ENCODE assay signal across 10 cellular contexts in genomic region chr10:10831085-10831484, GRCh38.
DNase-seq lines count a peak whose midpoint lies in the region; ATAC-seq and TF ChIP-seq lines count a peak whose summit lies in the region.
"Had no signal": no experiment of that assay in that cellular context is flagged by ENCODE, and none has a peak within 500 bp of the region (broad histone marks: within the 10 kb centered on the region; RNA-seq: fewer than 3 reads in every experiment).

No MANE protein-coding gene starts in this region.

- H3K9me3 ChIP-seq in IMR-90 (ENCODE audit: control insufficient read depth, insufficient read depth, low read length) (no peaks in the 10 kb centered on the region), lower lobe of right lung (no peaks in the 10 kb centered on the region), tibial artery (no peaks in the 10 kb centered on the region)
- H3K9me3 ChIP-seq: right lobe of liver had no signal

- CTCF ChIA-PET in IMR-90 (lab: Yijun Ruan, JAX), result no interaction called here

- peak overlapping the region; percentile 84 for H2AK9ac ChIP-seq in IMR-90 (replicated peaks; ENCODE audit: low read depth, low read length, poor library complexity)

- no peak overlapping the region for H3K9ac ChIP-seq in IMR-90 (ENCODE audit: low read depth, low read length)

- H3K36me3 ChIP-seq in IMR-90 (ENCODE audit: control insufficient read depth, insufficient read depth, low read length) (no peaks in the 10 kb centered on the region), lower lobe of right lung (no peaks in the 10 kb centered on the region), tibial artery (no peaks in the 10 kb centered on the region)
- H3K36me3 ChIP-seq: right lobe of liver had no signal

- peaks cover 7% of the 10 kb centered on the region for H3K9me1 ChIP-seq in IMR-90 (ENCODE audit: insufficient read depth, low read length)

- no CpG with 5 or more reads among the region's 8 CpGs for WGBS in IMR-90 (ENCODE audit: extremely low coverage in 2 of 2, insufficient read length in 1 of 2), 2 experiments

- no peak for TF ChIP-seq POLR2A in IMR-90 (IDR thresholded peaks at IDR 0.05; ENCODE audit: low read depth, low read length)

- H4K8ac ChIP-seq in IMR-90 (ENCODE audit: low read depth in 2 of 2, low read length in 2 of 2), result peak overlapping the region; percentile 8 to 79; a peak in 3 of 4 replicates

- BruUV-seq in IMR-90 (replicated peaks; lab: Mats Ljungman, UMichigan), result no TSS peak

- no peak overlapping the region for H3K4me3 ChIP-seq in IMR-90 (ENCODE audit: insufficient read depth, low read depth, low read length)
- H3K4me3 ChIP-seq in lower lobe of right lung, result no peak overlapping the region
- peak overlapping the region in 1 of 2 donors; percentile 12 for H3K4me3 ChIP-seq in tibial artery
- H3K4me3 ChIP-seq: right lobe of liver had no signal

- TF ChIP-seq CTCF in IMR-90 (conservative IDR thresholded peaks at IDR 0.05; ENCODE audit: low read depth, low read length) (no peak), lower lobe of right lung (IDR thresholded peaks at IDR 0.05) (no peak), tibial artery (IDR thresholded peaks at IDR 0.05) (no peak)

- peak overlapping the region; percentile 55 for H3K27ac ChIP-seq in IMR-90 (ENCODE audit: insufficient read depth, low read length)
- peak overlapping the region; percentile 87 for H3K27ac ChIP-seq in lower lobe of right lung
- peak overlapping the region; percentile 83 to 87 for H3K27ac ChIP-seq in tibial artery
- H3K27ac ChIP-seq: right lobe of liver had no signal

- H2AK5ac ChIP-seq in IMR-90 (ENCODE audit: low read depth, low read length), result peak overlapping the region; percentile 29

- H3K4me1 ChIP-seq in IMR-90 (ENCODE audit: control insufficient read depth, insufficient read depth, low read length) (peaks cover 9% of the 10 kb centered on the region), lower lobe of right lung (peaks cover 15% of the 10 kb centered on the region), tibial artery (peaks cover 0 to 32% (median 7%) of the 10 kb centered on the region in 4 donors)
- H3K4me1 ChIP-seq: right lobe of liver had no signal

- no peaks in the 10 kb centered on the region for H4K20me1 ChIP-seq in IMR-90 (ENCODE audit: insufficient read depth, low read length)

- H3K4me2 ChIP-seq in IMR-90 (ENCODE audit: low read depth, low read length), result peak overlapping the region; percentile 18; the same call in 1 of the 2 replicates

- H2BK15ac ChIP-seq in IMR-90 (ENCODE audit: low read depth, low read length), result peak overlapping the region; percentile 29; the same call in 2 of the 3 replicates

- no peaks in the 10 kb centered on the region for H3K79me1 ChIP-seq in IMR-90 (ENCODE audit: low read depth in 1 of 2, low read length in 2 of 2)

- peak overlapping the region; percentile 21; the same call in 1 of the 2 replicates for H2BK120ac ChIP-seq in IMR-90 (ENCODE audit: low read depth, low read length)

- in situ Hi-C loops in IMR-90 (cut with MboI; ENCODE audit: low sequenced_read_pairs), result no loop called here

- peak; percentile 35 for TF ChIP-seq RAD21 in IMR-90 (IDR thresholded peaks at IDR 0.05; ENCODE audit: low read length)

- peak overlapping the region; percentile 59 for H3K4ac ChIP-seq in IMR-90 (ENCODE audit: low read depth, low read length)

- peak overlapping the region; percentile 84 for H2AFZ ChIP-seq in IMR-90 (replicated peaks; ENCODE audit: low read length, poor library complexity)

- peak overlapping the region; percentile 26 for H3K18ac ChIP-seq in IMR-90 (ENCODE audit: low read depth, low read length)

- dilution Hi-C loops in IMR-90 (cut with HindIII; ENCODE audit: low sequenced_read_pairs, unreplicated experiment), result no loop called here

- peak overlapping the region; percentile 97 for H2BK5ac ChIP-seq in IMR-90 (ENCODE audit: low read depth, low read length, poor library complexity, severe bottlenecking)

- DNase-seq in IMR-90, result peak; percentile 91
- DNase-seq in dermis blood vessel endothelial cell, result peak; percentile 96
- peak; percentile 72 for DNase-seq in lower lobe of right lung
- peak; percentile 79 to 86 for DNase-seq in tibial artery
- no peak for DNase-seq in activated gamma-delta T cell (lab: John Stamatoyannopoulos, UW)
- DNase-seq in stimulated activated naive CD4-positive, alpha-beta T cell treated with Interleukin-2 at 50 U/mL for 16 hours (lab: John Stamatoyannopoulos, UW), result no peak
- DNase-seq in NCI-H526 treated with DMSO at 0.1 percent for 48 hours (lab: John Stamatoyannopoulos, UW), result no peak
- no peak for DNase-seq in SKM-1 treated with dmso at 0.1 percent for 144 hours (lab: John Stamatoyannopoulos, UW; ENCODE audit: unreplicated experiment)
- DNase-seq: right lobe of liver, T-cell had no signal

- POLR2A ChIA-PET in IMR-90 (lab: Charles Lee; ENCODE audit: unreplicated experiment), result no interaction called here

- intact Hi-C loops in IMR-90 (cut with micrococcal nuclease), result no loop called here
- intact Hi-C loops in lower lobe of right lung (cut with DNase I), result no loop called here
- intact Hi-C loops in tibial artery (cut with DNase I; ENCODE audit: low total_unique reads), result no loop called here

- H3K14ac ChIP-seq in IMR-90 (replicated peaks; ENCODE audit: low read depth, low read length), result peak overlapping the region; percentile 61

- H2BK20ac ChIP-seq in IMR-90 (ENCODE audit: low read depth, low read length), result peak overlapping the region; percentile 64; the same call in 1 of the 2 replicates

- peak overlapping the region; percentile 50 for H4K5ac ChIP-seq in IMR-90 (ENCODE audit: low read depth, low read length)

- peak overlapping the region; percentile 29; the same call in 1 of the 2 replicates for H3K23ac ChIP-seq in IMR-90 (ENCODE audit: low read depth, low read length)

- peak; percentile 61 for ATAC-seq in IMR-90 (ENCODE audit: low read depth)
- peak; percentile 93 to 95 for ATAC-seq in lower lobe of right lung
- ATAC-seq: right lobe of liver, T-cell had no signal

- no peak overlapping the region for H3K56ac ChIP-seq in IMR-90 (ENCODE audit: extremely low read depth, insufficient read depth, low read length)

- H4K91ac ChIP-seq in IMR-90 (ENCODE audit: insufficient read depth, low read depth, low read length), result peak overlapping the region; percentile 86

- H3K27me3 ChIP-seq in IMR-90 (ENCODE audit: control insufficient read depth, insufficient read depth, low read length), result no peaks in the 10 kb centered on the region
- no peaks in the 10 kb centered on the region for H3K27me3 ChIP-seq in lower lobe of right lung (ENCODE audit: low read depth)
- H3K27me3 ChIP-seq in tibial artery, result no peaks in the 10 kb centered on the region
- H3K27me3 ChIP-seq: right lobe of liver had no signal

TF ChIP-seq in IMR-90, 13 proteins besides CTCF, POLR2A, EP300 and RAD21:
- no peak for TF ChIP-seq MXI1 (IDR thresholded peaks at IDR 0.05; ENCODE audit: borderline replicate concordance, low read depth, low read length)
- 0 out of 2 replicates have a peak, but pooled peaks have one; percentile 51 for TF ChIP-seq CHD1 (IDR thresholded peaks at IDR 0.05; ENCODE audit: low read depth, low read length)
- TF ChIP-seq NFE2L2 (IDR thresholded peaks at IDR 0.05; ENCODE audit: low read depth, low read length), result peak; percentile 16; the same call in 1 of the 2 replicates
- peak; percentile 12 for TF ChIP-seq RCOR1 (IDR thresholded peaks at IDR 0.05; ENCODE audit: insufficient replicate concordance, low read length)
- TF ChIP-seq FOS (IDR thresholded peaks at IDR 0.05; ENCODE audit: low read depth, low read length), result peak; percentile 83
- TF ChIP-seq CEBPB (IDR thresholded peaks at IDR 0.05; ENCODE audit: low read depth, low read length), result peak; percentile 18; the same call in 1 of the 2 replicates
- TF ChIP-seq RFX5 (IDR thresholded peaks at IDR 0.05; ENCODE audit: low read depth, low read length), result no peak
- TF ChIP-seq MAZ (IDR thresholded peaks at IDR 0.05; ENCODE audit: borderline replicate concordance, low read depth, low read length), result 0 out of 2 replicates have a peak, but pooled peaks have one; percentile 23
- TF ChIP-seq SMC3 (IDR thresholded peaks at IDR 0.05; ENCODE audit: low read depth, low read length), result peak; percentile 12; the same call in 1 of the 2 replicates

Comparison
In these comparisons a context has a peak if more than half of its experiments do, and no peak if none do; other contexts are left out.
1. DNase-seq: peak in IMR-90 (single experiment), dermis blood vessel endothelial cell (single experiment), lower lobe of right lung (single experiment) and tibial artery (2 of 2); none in activated gamma-delta T cell (single experiment), stimulated activated naive CD4-positive, alpha-beta T cell treated with Interleukin-2 at 50 U/mL for 16 hours (single experiment), NCI-H526 treated with DMSO at 0.1 percent for 48 hours (single experiment) and SKM-1 treated with dmso at 0.1 percent for 144 hours (single experiment).
2. Peak in every context shown above with its lines, with median percentiles within 50 percentile points of each other: H3K27ac ChIP-seq.